Comparison of ENCODE assay signal across 1 cellular context in the genomic region with DNA sequence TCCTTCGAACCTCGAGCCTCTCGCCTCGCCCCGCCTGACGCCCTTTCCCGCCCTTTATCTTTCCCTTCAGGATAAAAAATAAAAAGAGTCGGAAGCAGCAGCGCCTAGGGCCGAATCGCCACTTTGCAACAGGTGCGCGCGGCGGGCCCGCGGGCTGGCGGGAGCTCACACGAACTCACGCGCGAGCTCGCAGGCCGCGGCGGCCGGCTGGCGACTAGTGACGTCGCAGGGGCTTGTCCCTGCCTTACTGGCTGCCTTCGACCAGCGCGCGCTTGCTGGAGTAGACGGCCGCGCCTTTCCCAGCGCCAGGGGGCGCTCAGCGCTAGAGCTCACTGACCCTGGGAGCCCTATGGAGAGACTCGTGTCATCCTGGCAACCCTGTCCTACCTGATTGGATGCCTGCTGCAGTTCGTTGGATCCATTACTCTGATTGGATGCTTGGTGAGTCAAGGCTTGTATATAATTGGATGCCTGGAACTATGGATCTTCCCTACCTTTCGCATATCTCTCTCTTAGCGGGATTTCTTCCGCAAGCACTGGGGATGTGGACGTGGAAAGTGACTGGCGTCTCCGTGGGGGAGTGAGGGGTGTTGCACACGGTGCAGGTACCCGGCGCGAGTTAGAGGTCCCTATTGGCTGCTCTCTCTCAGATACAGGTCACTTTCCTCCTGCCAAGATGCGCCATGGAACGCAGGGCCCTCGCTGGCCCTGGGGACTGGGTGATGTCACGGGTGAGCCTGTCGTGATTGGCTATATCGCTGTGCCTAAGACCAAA.
TF ChIP-seq lines count a peak whose summit lies in the region.
"Not testable (repeated sequence)": the region's sequence is repeated elsewhere in the genome, so short reads cannot be mapped to it uniquely, and the experiment has no call there.

No MANE protein-coding gene starts in this region.

TF ChIP-seq in K562, 482 proteins besides CTCF, POLR2A, EP300 and RAD21:
- TF ChIP-seq CC2D1A (IDR thresholded peaks at IDR 0.05) (0 out of 2 replicates have a peak, but pooled peaks have one; percentile 47), POLR2G (IDR thresholded peaks at IDR 0.05; ENCODE audit: low read depth, low read length) (peak; percentile 63), RFX5 (IDR thresholded peaks at IDR 0.05; ENCODE audit: low read depth, low read length) (peak; percentile 92), GABPB1 (CRISPR knock-in tag; IDR thresholded peaks at IDR 0.05) (0 out of 2 replicates have a peak, but pooled peaks have one; percentile 11), PHF8 (IDR thresholded peaks at IDR 0.05; ENCODE audit: borderline replicate concordance, low read length) (peak; percentile 16; the same call in 1 of the 2 replicates), MAX (CRISPR knock-in tag; IDR thresholded peaks at IDR 0.05) (peak; percentile 43), NFATC3 (IDR thresholded peaks at IDR 0.05) (peak; percentile 91), RB1 (IDR thresholded peaks at IDR 0.05; ENCODE audit: low read depth) (0 out of 2 replicates have a peak, but pooled peaks have one; percentile 22), RBM25 (IDR thresholded peaks at IDR 0.05; ENCODE audit: low read depth, low read length, severe bottlenecking) (peak; percentile 58), CHD2 (IDR thresholded peaks at IDR 0.05; ENCODE audit: low read depth, low read length) (peak; percentile 71), CREM (IDR thresholded peaks at IDR 0.05; ENCODE audit: low read depth) (peak; percentile 43; the same call in 1 of the 2 replicates), NFYB (IDR thresholded peaks at IDR 0.05; ENCODE audit: extremely low read depth, insufficient read length) (peak; percentile 37), SNIP1 (IDR thresholded peaks at IDR 0.05; ENCODE audit: low read depth) (peak; percentile 69; the same call in 1 of the 2 replicates), KDM2B (CRISPR knock-in tag; IDR thresholded peaks at IDR 0.05) (peak; percentile 92), CXXC5 (CRISPR knock-in tag; IDR thresholded peaks at IDR 0.05) (peak; percentile 63), L3MBTL2 (IDR thresholded peaks at IDR 0.05) (peak; percentile 81), SP1 (CRISPR knock-in tag; IDR thresholded peaks at IDR 0.05) (0 out of 2 replicates have a peak, but pooled peaks have one; percentile 37), RBFOX2 (IDR thresholded peaks at IDR 0.05; ENCODE audit: low read depth, low read length) (peak; percentile 66), ZFX (CRISPR knock-in tag; IDR thresholded peaks at IDR 0.05) (0 out of 2 replicates have a peak, but pooled peaks have one; percentile 31), ATF1 (tag; IDR thresholded peaks at IDR 0.05) (peak; percentile 77), NRF1 (conservative IDR thresholded peaks at IDR 0.05 in 1 of 2, IDR thresholded peaks at IDR 0.05 in 1 of 2) (peak; percentile 51 to 67), CREB1 (CRISPR knock-in tag; IDR thresholded peaks at IDR 0.05) (peak; percentile 84)
- TF ChIP-seq, protein P1, sequence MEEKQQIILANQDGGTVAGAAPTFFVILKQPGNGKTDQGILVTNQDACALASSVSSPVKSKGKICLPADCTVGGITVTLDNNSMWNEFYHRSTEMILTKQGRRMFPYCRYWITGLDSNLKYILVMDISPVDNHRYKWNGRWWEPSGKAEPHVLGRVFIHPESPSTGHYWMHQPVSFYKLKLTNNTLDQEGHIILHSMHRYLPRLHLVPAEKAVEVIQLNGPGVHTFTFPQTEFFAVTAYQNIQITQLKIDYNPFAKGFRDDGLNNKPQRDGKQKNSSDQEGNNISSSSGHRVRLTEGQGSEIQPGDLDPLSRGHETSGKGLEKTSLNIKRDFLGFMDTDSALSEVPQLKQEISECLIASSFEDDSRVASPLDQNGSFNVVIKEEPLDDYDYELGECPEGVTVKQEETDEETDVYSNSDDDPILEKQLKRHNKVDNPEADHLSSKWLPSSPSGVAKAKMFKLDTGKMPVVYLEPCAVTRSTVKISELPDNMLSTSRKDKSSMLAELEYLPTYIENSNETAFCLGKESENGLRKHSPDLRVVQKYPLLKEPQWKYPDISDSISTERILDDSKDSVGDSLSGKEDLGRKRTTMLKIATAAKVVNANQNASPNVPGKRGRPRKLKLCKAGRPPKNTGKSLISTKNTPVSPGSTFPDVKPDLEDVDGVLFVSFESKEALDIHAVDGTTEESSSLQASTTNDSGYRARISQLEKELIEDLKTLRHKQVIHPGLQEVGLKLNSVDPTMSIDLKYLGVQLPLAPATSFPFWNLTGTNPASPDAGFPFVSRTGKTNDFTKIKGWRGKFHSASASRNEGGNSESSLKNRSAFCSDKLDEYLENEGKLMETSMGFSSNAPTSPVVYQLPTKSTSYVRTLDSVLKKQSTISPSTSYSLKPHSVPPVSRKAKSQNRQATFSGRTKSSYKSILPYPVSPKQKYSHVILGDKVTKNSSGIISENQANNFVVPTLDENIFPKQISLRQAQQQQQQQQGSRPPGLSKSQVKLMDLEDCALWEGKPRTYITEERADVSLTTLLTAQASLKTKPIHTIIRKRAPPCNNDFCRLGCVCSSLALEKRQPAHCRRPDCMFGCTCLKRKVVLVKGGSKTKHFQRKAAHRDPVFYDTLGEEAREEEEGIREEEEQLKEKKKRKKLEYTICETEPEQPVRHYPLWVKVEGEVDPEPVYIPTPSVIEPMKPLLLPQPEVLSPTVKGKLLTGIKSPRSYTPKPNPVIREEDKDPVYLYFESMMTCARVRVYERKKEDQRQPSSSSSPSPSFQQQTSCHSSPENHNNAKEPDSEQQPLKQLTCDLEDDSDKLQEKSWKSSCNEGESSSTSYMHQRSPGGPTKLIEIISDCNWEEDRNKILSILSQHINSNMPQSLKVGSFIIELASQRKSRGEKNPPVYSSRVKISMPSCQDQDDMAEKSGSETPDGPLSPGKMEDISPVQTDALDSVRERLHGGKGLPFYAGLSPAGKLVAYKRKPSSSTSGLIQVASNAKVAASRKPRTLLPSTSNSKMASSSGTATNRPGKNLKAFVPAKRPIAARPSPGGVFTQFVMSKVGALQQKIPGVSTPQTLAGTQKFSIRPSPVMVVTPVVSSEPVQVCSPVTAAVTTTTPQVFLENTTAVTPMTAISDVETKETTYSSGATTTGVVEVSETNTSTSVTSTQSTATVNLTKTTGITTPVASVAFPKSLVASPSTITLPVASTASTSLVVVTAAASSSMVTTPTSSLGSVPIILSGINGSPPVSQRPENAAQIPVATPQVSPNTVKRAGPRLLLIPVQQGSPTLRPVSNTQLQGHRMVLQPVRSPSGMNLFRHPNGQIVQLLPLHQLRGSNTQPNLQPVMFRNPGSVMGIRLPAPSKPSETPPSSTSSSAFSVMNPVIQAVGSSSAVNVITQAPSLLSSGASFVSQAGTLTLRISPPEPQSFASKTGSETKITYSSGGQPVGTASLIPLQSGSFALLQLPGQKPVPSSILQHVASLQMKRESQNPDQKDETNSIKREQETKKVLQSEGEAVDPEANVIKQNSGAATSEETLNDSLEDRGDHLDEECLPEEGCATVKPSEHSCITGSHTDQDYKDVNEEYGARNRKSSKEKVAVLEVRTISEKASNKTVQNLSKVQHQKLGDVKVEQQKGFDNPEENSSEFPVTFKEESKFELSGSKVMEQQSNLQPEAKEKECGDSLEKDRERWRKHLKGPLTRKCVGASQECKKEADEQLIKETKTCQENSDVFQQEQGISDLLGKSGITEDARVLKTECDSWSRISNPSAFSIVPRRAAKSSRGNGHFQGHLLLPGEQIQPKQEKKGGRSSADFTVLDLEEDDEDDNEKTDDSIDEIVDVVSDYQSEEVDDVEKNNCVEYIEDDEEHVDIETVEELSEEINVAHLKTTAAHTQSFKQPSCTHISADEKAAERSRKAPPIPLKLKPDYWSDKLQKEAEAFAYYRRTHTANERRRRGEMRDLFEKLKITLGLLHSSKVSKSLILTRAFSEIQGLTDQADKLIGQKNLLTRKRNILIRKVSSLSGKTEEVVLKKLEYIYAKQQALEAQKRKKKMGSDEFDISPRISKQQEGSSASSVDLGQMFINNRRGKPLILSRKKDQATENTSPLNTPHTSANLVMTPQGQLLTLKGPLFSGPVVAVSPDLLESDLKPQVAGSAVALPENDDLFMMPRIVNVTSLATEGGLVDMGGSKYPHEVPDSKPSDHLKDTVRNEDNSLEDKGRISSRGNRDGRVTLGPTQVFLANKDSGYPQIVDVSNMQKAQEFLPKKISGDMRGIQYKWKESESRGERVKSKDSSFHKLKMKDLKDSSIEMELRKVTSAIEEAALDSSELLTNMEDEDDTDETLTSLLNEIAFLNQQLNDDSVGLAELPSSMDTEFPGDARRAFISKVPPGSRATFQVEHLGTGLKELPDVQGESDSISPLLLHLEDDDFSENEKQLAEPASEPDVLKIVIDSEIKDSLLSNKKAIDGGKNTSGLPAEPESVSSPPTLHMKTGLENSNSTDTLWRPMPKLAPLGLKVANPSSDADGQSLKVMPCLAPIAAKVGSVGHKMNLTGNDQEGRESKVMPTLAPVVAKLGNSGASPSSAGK (IDR thresholded peaks at IDR 0.05) = peak; percentile 74; the same call in 1 of the 2 replicates
- TF ChIP-seq, protein P2, sequence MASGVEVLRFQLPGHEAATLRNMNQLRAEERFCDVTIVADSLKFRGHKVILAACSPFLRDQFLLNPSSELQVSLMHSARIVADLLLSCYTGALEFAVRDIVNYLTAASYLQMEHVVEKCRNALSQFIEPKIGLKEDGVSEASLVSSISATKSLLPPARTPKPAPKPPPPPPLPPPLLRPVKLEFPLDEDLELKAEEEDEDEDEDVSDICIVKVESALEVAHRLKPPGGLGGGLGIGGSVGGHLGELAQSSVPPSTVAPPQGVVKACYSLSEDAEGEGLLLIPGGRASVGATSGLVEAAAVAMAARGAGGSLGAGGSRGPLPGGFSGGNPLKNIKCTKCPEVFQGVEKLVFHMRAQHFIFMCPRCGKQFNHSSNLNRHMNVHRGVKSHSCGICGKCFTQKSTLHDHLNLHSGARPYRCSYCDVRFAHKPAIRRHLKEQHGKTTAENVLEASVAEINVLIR (CRISPR knock-in tag; IDR thresholded peaks at IDR 0.05) = peak; percentile 50; the same call in 1 of the 2 replicates
- TF ChIP-seq, protein P3, sequence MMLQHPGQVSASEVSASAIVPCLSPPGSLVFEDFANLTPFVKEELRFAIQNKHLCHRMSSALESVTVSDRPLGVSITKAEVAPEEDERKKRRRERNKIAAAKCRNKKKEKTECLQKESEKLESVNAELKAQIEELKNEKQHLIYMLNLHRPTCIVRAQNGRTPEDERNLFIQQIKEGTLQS (IDR thresholded peaks at IDR 0.05) = not testable (repeated sequence)
- TF ChIP-seq, protein P3 (CRISPR knock-in tag; conservative IDR thresholded peaks at IDR 0.05) = 0 out of 2 replicates have a peak, but pooled peaks have one; percentile 23
- TF ChIP-seq, protein P4, sequence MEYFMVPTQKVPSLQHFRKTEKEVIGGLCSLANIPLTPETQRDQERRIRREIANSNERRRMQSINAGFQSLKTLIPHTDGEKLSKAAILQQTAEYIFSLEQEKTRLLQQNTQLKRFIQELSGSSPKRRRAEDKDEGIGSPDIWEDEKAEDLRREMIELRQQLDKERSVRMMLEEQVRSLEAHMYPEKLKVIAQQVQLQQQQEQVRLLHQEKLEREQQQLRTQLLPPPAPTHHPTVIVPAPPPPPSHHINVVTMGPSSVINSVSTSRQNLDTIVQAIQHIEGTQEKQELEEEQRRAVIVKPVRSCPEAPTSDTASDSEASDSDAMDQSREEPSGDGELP (CRISPR knock-in tag; IDR thresholded peaks at IDR 0.05; ENCODE audit: borderline replicate concordance) = peak; percentile 34; the same call in 1 of the 2 replicates
- TF ChIP-seq, protein P5, sequence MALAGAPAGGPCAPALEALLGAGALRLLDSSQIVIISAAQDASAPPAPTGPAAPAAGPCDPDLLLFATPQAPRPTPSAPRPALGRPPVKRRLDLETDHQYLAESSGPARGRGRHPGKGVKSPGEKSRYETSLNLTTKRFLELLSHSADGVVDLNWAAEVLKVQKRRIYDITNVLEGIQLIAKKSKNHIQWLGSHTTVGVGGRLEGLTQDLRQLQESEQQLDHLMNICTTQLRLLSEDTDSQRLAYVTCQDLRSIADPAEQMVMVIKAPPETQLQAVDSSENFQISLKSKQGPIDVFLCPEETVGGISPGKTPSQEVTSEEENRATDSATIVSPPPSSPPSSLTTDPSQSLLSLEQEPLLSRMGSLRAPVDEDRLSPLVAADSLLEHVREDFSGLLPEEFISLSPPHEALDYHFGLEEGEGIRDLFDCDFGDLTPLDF (CRISPR knock-in tag; IDR thresholded peaks at IDR 0.05) = 0 out of 2 replicates have a peak, but pooled peaks have one; percentile 37
- TF ChIP-seq, protein P6, sequence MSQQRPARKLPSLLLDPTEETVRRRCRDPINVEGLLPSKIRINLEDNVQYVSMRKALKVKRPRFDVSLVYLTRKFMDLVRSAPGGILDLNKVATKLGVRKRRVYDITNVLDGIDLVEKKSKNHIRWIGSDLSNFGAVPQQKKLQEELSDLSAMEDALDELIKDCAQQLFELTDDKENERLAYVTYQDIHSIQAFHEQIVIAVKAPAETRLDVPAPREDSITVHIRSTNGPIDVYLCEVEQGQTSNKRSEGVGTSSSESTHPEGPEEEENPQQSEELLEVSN (IDR thresholded peaks at IDR 0.05; ENCODE audit: borderline replicate concordance in 1 of 2, extremely low read depth in 1 of 2, insufficient read depth in 1 of 2, insufficient read length in 1 of 2, low read depth in 1 of 2, low read length in 1 of 2, poor library complexity in 1 of 2, severe bottlenecking in 1 of 2) = peak; percentile 39 to 64
- TF ChIP-seq ATF1 (CRISPR knock-in tag; IDR thresholded peaks at IDR 0.05); CREB1 (IDR thresholded peaks at IDR 0.05): not testable (repeated sequence)
- TF ChIP-seq, protein P7, sequence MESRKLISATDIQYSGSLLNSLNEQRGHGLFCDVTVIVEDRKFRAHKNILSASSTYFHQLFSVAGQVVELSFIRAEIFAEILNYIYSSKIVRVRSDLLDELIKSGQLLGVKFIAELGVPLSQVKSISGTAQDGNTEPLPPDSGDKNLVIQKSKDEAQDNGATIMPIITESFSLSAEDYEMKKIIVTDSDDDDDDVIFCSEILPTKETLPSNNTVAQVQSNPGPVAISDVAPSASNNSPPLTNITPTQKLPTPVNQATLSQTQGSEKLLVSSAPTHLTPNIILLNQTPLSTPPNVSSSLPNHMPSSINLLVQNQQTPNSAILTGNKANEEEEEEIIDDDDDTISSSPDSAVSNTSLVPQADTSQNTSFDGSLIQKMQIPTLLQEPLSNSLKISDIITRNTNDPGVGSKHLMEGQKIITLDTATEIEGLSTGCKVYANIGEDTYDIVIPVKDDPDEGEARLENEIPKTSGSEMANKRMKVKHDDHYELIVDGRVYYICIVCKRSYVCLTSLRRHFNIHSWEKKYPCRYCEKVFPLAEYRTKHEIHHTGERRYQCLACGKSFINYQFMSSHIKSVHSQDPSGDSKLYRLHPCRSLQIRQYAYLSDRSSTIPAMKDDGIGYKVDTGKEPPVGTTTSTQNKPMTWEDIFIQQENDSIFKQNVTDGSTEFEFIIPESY (CRISPR knock-in tag; IDR thresholded peaks at IDR 0.05) = peak; percentile 98
